ENCODE assay signal across 10 cellular contexts in the genomic region with DNA sequence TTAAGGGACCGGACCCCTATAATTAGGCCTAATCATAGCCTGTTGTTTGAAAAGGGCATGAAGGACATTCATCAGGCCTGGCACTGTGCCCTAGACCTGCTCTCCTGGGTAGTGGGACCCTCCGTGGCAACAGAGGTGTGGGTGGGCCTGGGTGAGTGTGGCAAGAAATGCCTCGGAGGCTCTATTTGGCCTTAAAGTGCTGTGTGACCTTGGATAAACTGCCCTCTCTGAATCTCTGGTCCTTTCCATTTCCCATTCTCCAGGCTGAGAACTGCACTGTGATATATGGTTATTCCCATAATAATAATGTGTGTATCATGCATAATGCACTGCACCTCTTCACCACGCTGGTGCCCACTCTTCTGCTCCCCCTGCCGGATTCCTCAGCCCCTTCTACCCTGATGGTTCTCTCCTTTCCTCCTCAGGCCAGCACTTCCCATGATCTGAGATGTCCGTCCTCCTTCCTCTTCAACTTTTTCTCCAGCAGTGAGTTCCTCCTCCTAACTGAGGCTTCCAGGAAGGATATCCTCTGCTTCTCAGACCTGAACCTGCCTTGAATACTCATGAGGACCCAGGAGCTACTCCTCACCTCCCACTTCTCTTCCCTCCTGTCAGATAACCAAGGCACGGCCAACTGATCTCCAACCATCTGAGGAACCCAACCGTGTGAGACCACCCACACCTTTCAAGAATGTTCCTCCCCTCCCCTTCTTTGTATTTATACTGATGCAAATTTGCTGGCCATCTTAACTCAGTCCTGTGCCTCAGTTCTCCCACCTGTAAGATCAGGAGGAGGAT.
DNase-seq lines count a peak whose midpoint lies in the region; ATAC-seq and TF ChIP-seq lines count a peak whose summit lies in the region.
"Had no signal": no experiment of that assay in that cellular context is flagged by ENCODE, and none has a peak within 500 bp of the region (broad histone marks: within the 10 kb centered on the region; RNA-seq: fewer than 3 reads in every experiment).

No MANE protein-coding gene starts in this region.

- peak in 1 of 34 experiments; percentile 4 for DNase-seq in T-cell
- DNase-seq in memory B cell (ENCODE audit: low spot score in 2 of 2), result no peak
- no peak for DNase-seq in ureter (ENCODE audit: low spot score)
- DNase-seq in globus pallidus (ENCODE audit: low spot score), result no peak
- no peak for DNase-seq in HT-29 (ENCODE audit: low spot score)
- DNase-seq: activated naive CD4-positive, alpha-beta T cell treated with anti-CD3 and anti-CD28 coated beads, Interleukin-2, amount 50 U/mL, for 16 hours; midbrain; upper lobe of left lung had no signal

- H3K4me3 ChIP-seq in DOHH2 (ENCODE audit: low read length), result peak overlapping the region; percentile 56
- H3K4me3 ChIP-seq: upper lobe of left lung had no signal

- H3K4me1 Mint-ChIP-seq in T-cell, result peaks cover 0 to 10% (median 7%) of the 10 kb centered on the region in 3 donors
- peaks cover 13% of the 10 kb centered on the region for H3K4me1 Mint-ChIP-seq in memory B cell

- no peaks in the 10 kb centered on the region for H3K79me2 ChIP-seq in DOHH2 (ENCODE audit: control insufficient read depth, low read length)

- ATAC-seq in GM21367 (IDR thresholded peaks at IDR 0.05; ENCODE audit: unreplicated experiment) (peak; percentile 28), T-cell (replicated peaks in 1 of 4) (peak; percentile 49 to 60 (median 58)), memory B cell (ENCODE audit: low read depth) (peak; percentile 37)

- TF ChIP-seq CTCF in DOHH2 (IDR thresholded peaks at IDR 0.05; ENCODE audit: low read depth, low read length, poor library complexity, severe bottlenecking), result no peak

- H3K4me3 Mint-ChIP-seq in T-cell, result no peak overlapping the region
- H3K4me3 Mint-ChIP-seq in memory B cell, result peak overlapping the region; percentile 72

- H3K27me3 Mint-ChIP-seq in T-cell (no peaks in the 10 kb centered on the region), memory B cell (no peaks in the 10 kb centered on the region)

- H4K20me1 ChIP-seq in DOHH2 (ENCODE audit: control insufficient read depth, insufficient read depth, low read depth, low read length), result no peaks in the 10 kb centered on the region

- POLR2A ChIA-PET in T-cell (lab: Charles Lee), result no interaction called here

- no peaks in the 10 kb centered on the region for H3K9me2 ChIP-seq in DOHH2 (replicated peaks; ENCODE audit: control insufficient read depth, low read length)

- CTCF ChIA-PET in T-cell (lab: Charles Lee), result no interaction called here

- peak overlapping the region; percentile 69 for H3K4me2 ChIP-seq in DOHH2 (ENCODE audit: low read length)

- H3K27ac ChIP-seq in DOHH2 (ENCODE audit: low read depth, low read length), result peak overlapping the region; percentile 43
- H3K27ac ChIP-seq: upper lobe of left lung had no signal

- no peaks in the 10 kb centered on the region for H3K36me3 ChIP-seq in DOHH2 (ENCODE audit: control insufficient read depth, low read length)
- H3K36me3 ChIP-seq: upper lobe of left lung had no signal

- H3K36me3 Mint-ChIP-seq in T-cell (no peaks in the 10 kb centered on the region), memory B cell (no peaks in the 10 kb centered on the region)

- H3K9me3 Mint-ChIP-seq in T-cell, result no peaks in the 10 kb centered on the region
- no peaks in the 10 kb centered on the region for H3K9me3 Mint-ChIP-seq in memory B cell

- H3K27ac Mint-ChIP-seq in T-cell, result no peak overlapping the region
- H3K27ac Mint-ChIP-seq in memory B cell, result peak overlapping the region; percentile 91

- H3K4me1 ChIP-seq in DOHH2 (ENCODE audit: control insufficient read depth, low read length), result peaks cover 21% of the 10 kb centered on the region
- H3K4me1 ChIP-seq: upper lobe of left lung had no signal

- H3F3A ChIP-seq in DOHH2 (ENCODE audit: control insufficient read depth, insufficient read depth), result no peaks in the 10 kb centered on the region

- H3K27me3 ChIP-seq in DOHH2 (ENCODE audit: control insufficient read depth, low read length), result no peaks in the 10 kb centered on the region
- H3K27me3 ChIP-seq: upper lobe of left lung had no signal

- no peaks in the 10 kb centered on the region for H3K9me3 ChIP-seq in DOHH2 (ENCODE audit: control insufficient read depth, insufficient read depth, low read length)
- H3K9me3 ChIP-seq: upper lobe of left lung had no signal
